In genomic region chr15:100547961-100548360, GRCh38 we compare ENCODE assay signal across 10 cellular contexts. TPM values are rescaled to one million over a fixed set of nuclear protein-coding genes. Genes with fewer than 3 reads are reported as not detected.
"Had no signal": no experiment of that assay in that cellular context is flagged by ENCODE, and none has a peak within 500 bp of the region (broad histone marks: within the 10 kb centered on the region; RNA-seq: fewer than 3 reads in every experiment).

No MANE protein-coding gene starts in this region.

- H2AFZ ChIP-seq: GM23248 had no signal

- H3K4me1 Mint-ChIP-seq: IgD-negative memory B cell had no signal

- H3K27ac Mint-ChIP-seq: IgD-negative memory B cell had no signal

- DNase-seq: GM23248, GOT3, H7, HCEC 1CT, KBM-7 had no signal

- H3K9ac ChIP-seq: GM23248 had no signal

- ATAC-seq: HepG2 had no signal

- H3K27ac ChIP-seq: GM23248, HL-60 had no signal

- FAIRE-seq: HepG2 had no signal

- H3K4me3 ChIP-seq: GM23248 had no signal

RNA-seq across cellular contexts. Expression of gene CERS3, which starts 19.2 kb away (rescaled TPM):
- total RNA-seq: GM23248, H4, HepG2, HT1080 had no signal
- polyA plus RNA-seq: GM23248, HepG2, IgD-negative memory B cell had no signal
